ENCODE assay signal across 8 cellular contexts in the genomic region with DNA sequence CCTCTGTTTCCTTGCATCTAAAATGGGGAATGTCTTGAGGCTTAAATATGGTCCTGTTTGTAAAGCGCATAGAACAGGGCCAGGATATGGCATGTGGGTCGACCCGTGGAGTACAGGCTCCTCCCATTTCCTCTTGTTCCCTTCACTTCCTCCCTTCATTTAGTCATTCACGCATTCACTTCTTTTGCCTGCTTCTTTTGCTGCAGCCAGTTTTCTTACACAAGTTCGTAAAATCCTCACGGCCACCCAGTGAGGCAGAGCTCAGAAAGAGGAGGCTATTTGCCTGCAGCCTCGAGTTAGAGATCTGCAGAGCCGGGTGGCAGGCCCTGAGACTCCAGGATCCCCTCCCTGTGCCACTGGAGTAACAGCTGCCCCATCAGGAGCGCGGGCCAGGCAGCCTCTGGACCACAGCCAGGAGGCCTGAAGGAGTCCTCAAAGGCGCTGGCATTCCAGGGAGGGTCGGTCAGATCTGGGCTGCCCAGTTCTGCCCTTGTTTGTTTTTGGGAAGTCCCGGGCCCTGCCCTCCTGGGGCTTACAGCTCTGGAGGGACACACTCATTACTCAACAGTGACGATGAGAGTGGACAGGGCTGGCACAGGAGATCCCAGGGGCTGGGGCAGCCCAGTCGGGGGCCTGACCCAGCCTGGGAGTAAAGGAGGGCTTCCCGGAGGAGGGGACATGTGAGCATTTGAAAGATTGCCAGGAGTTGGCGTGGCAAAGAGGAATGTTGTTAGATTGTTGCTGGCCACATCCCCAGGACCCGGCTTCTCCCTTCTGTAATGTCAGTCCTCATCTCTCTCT. TPM values are rescaled to one million over a fixed set of nuclear protein-coding genes. Genes with fewer than 3 reads are reported as not detected.
DNase-seq lines count a peak whose midpoint lies in the region; ATAC-seq, FAIRE-seq and TF ChIP-seq lines count a peak whose summit lies in the region.

No MANE protein-coding gene starts in this region.

- peak overlapping the region; percentile 40 to 58 for H3K18ac ChIP-seq in mesenchymal stem cell (ENCODE audit: low read depth in 1 of 2, low read length in 2 of 2)

- H3K27me3 ChIP-seq in brain microvascular endothelial cell (replicated peaks): no peaks in the 10 kb centered on the region
- no peaks in the 10 kb centered on the region for H3K27me3 ChIP-seq in mesenchymal stem cell (ENCODE audit: control insufficient read depth in 1 of 2, insufficient read depth in 1 of 2, low read length in 2 of 2)

- ATAC-seq in GM18868 (IDR thresholded peaks at IDR 0.05; ENCODE audit: unreplicated experiment): no peak

- 53% methylated on average over 16 of the region's 18 CpGs for WGBS in mesenchymal stem cell

- DNase-seq in GM04504 (ENCODE audit: low read depth) (peak; percentile 42), NB4 (ENCODE audit: low read depth) (peak; percentile 76), brain microvascular endothelial cell (peak; percentile 63), mesenchymal stem cell (peak; percentile 68), NCI-H1105 (lab: John Stamatoyannopoulos, UW) (no peak), frontal cortex (ENCODE audit: low spot score in 2 of 2) (no peak)
- DNase-seq in stimulated activated naive CD4-positive, alpha-beta T cell treated with Interleukin-2 at 50 U/mL for 16 hours (lab: John Stamatoyannopoulos, UW): no peak

- H3K79me1 ChIP-seq in mesenchymal stem cell (replicated peaks; ENCODE audit: low read length, poor library complexity, severe bottlenecking): peaks cover 35% of the 10 kb centered on the region

- no peak for TF ChIP-seq POLR2A in NB4 (IDR thresholded peaks at IDR 0.05; ENCODE audit: extremely low read depth, insufficient read length)

- no peak for TF ChIP-seq CTCF in NB4 (IDR thresholded peaks at IDR 0.05; ENCODE audit: low read depth, low read length)
- TF ChIP-seq CTCF in brain microvascular endothelial cell (IDR thresholded peaks at IDR 0.05; ENCODE audit: low read depth, low read length, missing control alignments): no peak

- H3K4me3 ChIP-seq in NB4 (ENCODE audit: low read depth, low read length) (peak overlapping the region; percentile 88), brain microvascular endothelial cell (ENCODE audit: low read depth, low read length) (no peak overlapping the region), mesenchymal stem cell (ENCODE audit: insufficient read depth in 1 of 2, low read depth in 1 of 2, low read length in 2 of 2) (peak overlapping the region in 1 of 2 experiments; percentile 6)

- peak overlapping the region; percentile 15 for H3K4me2 ChIP-seq in mesenchymal stem cell (ENCODE audit: low read length, poor library complexity, severe bottlenecking)

- H3K36me3 ChIP-seq in brain microvascular endothelial cell (replicated peaks): peaks cover 20% of the 10 kb centered on the region
- H3K36me3 ChIP-seq in mesenchymal stem cell (ENCODE audit: control insufficient read depth in 1 of 2, insufficient read depth in 2 of 2, low read depth in 1 of 2, low read length in 2 of 2): peaks cover 41 to 42% of the 10 kb centered on the region in 2 experiments

- H3K14ac ChIP-seq in mesenchymal stem cell (ENCODE audit: low read length in 2 of 2): no peak overlapping the region

- H3K27ac ChIP-seq in brain microvascular endothelial cell: peak overlapping the region; percentile 72
- peak overlapping the region; percentile 71 for H3K27ac ChIP-seq in mesenchymal stem cell (ENCODE audit: low read length, poor library complexity, severe bottlenecking)

- H3K4me1 ChIP-seq in mesenchymal stem cell (ENCODE audit: control insufficient read depth, insufficient read depth, low read depth, low read length): peaks cover 61% of the 10 kb centered on the region

- in situ Hi-C loops in brain microvascular endothelial cell (cut with HindIII; ENCODE audit: low pct_ligation_motif_present, low sequenced_read_pairs): no loop called here

- no peak overlapping the region for H2AK5ac ChIP-seq in mesenchymal stem cell (ENCODE audit: low read length, severe bottlenecking)

- H3K23ac ChIP-seq in mesenchymal stem cell (ENCODE audit: low read length in 2 of 2): no peak overlapping the region

- peak overlapping the region; percentile 3 for H4K8ac ChIP-seq in mesenchymal stem cell (ENCODE audit: low read length)

- H4K91ac ChIP-seq in mesenchymal stem cell (ENCODE audit: low read length): peak overlapping the region; percentile 19

- H3K9me3 ChIP-seq in mesenchymal stem cell (ENCODE audit: control insufficient read depth, low read length): no peaks in the 10 kb centered on the region

- H2BK120ac ChIP-seq in mesenchymal stem cell (ENCODE audit: low read depth, low read length): no peak overlapping the region

- no peak overlapping the region for H2BK5ac ChIP-seq in mesenchymal stem cell (ENCODE audit: low read depth, low read length, poor library complexity, severe bottlenecking)

- H2BK12ac ChIP-seq in mesenchymal stem cell (ENCODE audit: low read length in 2 of 2): peak overlapping the region in 1 of 2 experiments; percentile 23

- H2BK15ac ChIP-seq in mesenchymal stem cell (ENCODE audit: low read depth, poor library complexity, severe bottlenecking): no peak overlapping the region

- no peak overlapping the region for H2AFZ ChIP-seq in mesenchymal stem cell (ENCODE audit: low read depth, low read length)

- H3K4ac ChIP-seq in mesenchymal stem cell (ENCODE audit: low read depth in 1 of 2, low read length in 2 of 2): peak overlapping the region in 1 of 2 experiments; percentile 3

- FAIRE-seq in frontal cortex (lab: Jason Lieb, UNC): no peak

- H3K9ac ChIP-seq in mesenchymal stem cell (ENCODE audit: low read length): peak overlapping the region; percentile 70

RNA-seq across cellular contexts. Expression of gene PPP5C, which starts 4.6 kb away (rescaled TPM):
- 67.1 TPM for polyA plus RNA-seq in mesenchymal stem cell (2013, experiment 1 of 2)
- 63.7 TPM for polyA plus RNA-seq in mesenchymal stem cell (2013, experiment 2 of 2)
- total RNA-seq in frontal cortex: 67.3 TPM

RNA-seq across cellular contexts. Expression of gene HIF3A, which starts 54.6 kb away (rescaled TPM):
- polyA plus RNA-seq in mesenchymal stem cell (2013, experiment 1 of 2): 24.9 TPM
- 20.6 TPM for polyA plus RNA-seq in mesenchymal stem cell (2013, experiment 2 of 2)
- 3.3 TPM for total RNA-seq in frontal cortex

Comparison
In these comparisons a context has a peak if more than half of its experiments do, and no peak if none do; other contexts are left out.
1. DNase-seq: peak in GM04504 (single experiment), NB4 (single experiment), brain microvascular endothelial cell (single experiment) and mesenchymal stem cell (single experiment); none in stimulated activated naive CD4-positive, alpha-beta T cell treated with Interleukin-2 at 50 U/mL for 16 hours (single experiment), NCI-H1105 (single experiment) and frontal cortex (0 of 2).